8 cellular contexts compared by ENCODE assay signal in the genomic region with DNA sequence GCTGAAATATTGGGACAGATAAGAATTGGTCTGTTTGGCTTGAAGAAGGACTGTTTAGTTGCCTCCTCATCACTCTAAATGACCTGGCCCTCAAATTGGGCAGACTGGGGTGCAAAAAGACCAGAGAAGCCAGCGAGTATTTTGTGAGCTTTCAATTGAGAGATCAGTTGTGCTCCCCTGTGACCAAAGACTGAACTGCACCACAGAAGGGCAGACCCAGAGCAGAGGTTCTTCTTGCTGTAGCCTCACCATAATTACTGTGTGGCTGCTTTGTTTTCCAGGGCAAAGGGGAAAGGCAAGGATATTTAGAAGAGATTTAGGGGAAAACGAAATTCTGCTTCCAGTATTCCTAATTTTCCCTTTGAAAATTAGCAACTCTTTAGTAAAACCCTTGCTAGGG.
DNase-seq lines count a peak whose midpoint lies in the region; ATAC-seq and TF ChIP-seq lines count a peak whose summit lies in the region.

No MANE protein-coding gene starts in this region.

- no peak overlapping the region for H3K4ac ChIP-seq in mesendoderm (ENCODE audit: low read depth, low read length)

- H3K4me2 ChIP-seq in mesendoderm (ENCODE audit: low read length) = no peak overlapping the region

- H3K9me3 ChIP-seq in adipocyte (ENCODE audit: control insufficient read depth, low read length) = no peaks in the 10 kb centered on the region

- no peak overlapping the region for H4K8ac ChIP-seq in mesendoderm (ENCODE audit: low read depth, low read length)

- H2BK15ac ChIP-seq in mesendoderm (replicated peaks; ENCODE audit: low read depth) = no peak overlapping the region

- no peak overlapping the region for H3K9ac ChIP-seq in adipocyte (ENCODE audit: low read length)
- no peak overlapping the region for H3K9ac ChIP-seq in mesendoderm (ENCODE audit: low read length)

- peaks cover 7% of the 10 kb centered on the region for H3K4me1 ChIP-seq in adipocyte (ENCODE audit: control insufficient read depth, insufficient read depth, low read length)
- no peaks in the 10 kb centered on the region for H3K4me1 ChIP-seq in mesendoderm (ENCODE audit: control insufficient read depth, low read depth, low read length)

- H2AK5ac ChIP-seq in mesendoderm (ENCODE audit: low read length) = no peak overlapping the region

- H3K79me1 ChIP-seq in mesendoderm (ENCODE audit: low read length) = no peaks in the 10 kb centered on the region

- no peak overlapping the region for H2BK5ac ChIP-seq in mesendoderm (ENCODE audit: low read length)

- peak; percentile 31; the same call in 1 of the 2 replicates for TF ChIP-seq CTCF in GM12874 (IDR thresholded peaks at IDR 0.05; ENCODE audit: insufficient read depth, low read depth, low read length)

- no peak overlapping the region for H3K23ac ChIP-seq in mesendoderm (ENCODE audit: low read length)

- no peak overlapping the region for H4K5ac ChIP-seq in mesendoderm (ENCODE audit: low read length)

- H3K36me3 ChIP-seq in adipocyte (ENCODE audit: control insufficient read depth, insufficient read depth, low read length, severe bottlenecking) (no peaks in the 10 kb centered on the region), mesendoderm (ENCODE audit: control insufficient read depth, insufficient read depth, low read length) (no peaks in the 10 kb centered on the region)

- H3K79me2 ChIP-seq in mesendoderm (ENCODE audit: control insufficient read depth, insufficient read depth, low read length) = no peaks in the 10 kb centered on the region

- no peak overlapping the region for H3K27ac ChIP-seq in mesendoderm (ENCODE audit: low read depth, low read length)

- no peak overlapping the region for H2BK120ac ChIP-seq in mesendoderm (ENCODE audit: low read depth, low read length)

- DNase-seq in Kasumi-1 (lab: John Stamatoyannopoulos, UW) (peak; percentile 4 to 16), adipocyte (ENCODE audit: low read depth) (peak; percentile 51), mesendoderm (peak; percentile 40)

- no peak overlapping the region for H3K56ac ChIP-seq in mesendoderm (ENCODE audit: low read length)

- ATAC-seq in GM18867 (IDR thresholded peaks at IDR 0.05; ENCODE audit: unreplicated experiment) (no peak), HG02588 (IDR thresholded peaks at IDR 0.05; ENCODE audit: unreplicated experiment) (no peak), HG03354 (IDR thresholded peaks at IDR 0.05; ENCODE audit: poor library complexity, severe bottlenecking, unreplicated experiment) (no peak), GM18873 (IDR thresholded peaks at IDR 0.05; ENCODE audit: low FRiP score, unreplicated experiment) (no peak)

- H3K4me3 ChIP-seq in adipocyte (ENCODE audit: low read length) = no peak overlapping the region
- no peak overlapping the region for H3K4me3 ChIP-seq in mesendoderm (ENCODE audit: low read length)

- whole genome bisulfite sequencing in mesendoderm (ENCODE audit: extremely low coverage, insufficient coverage, low lambda C conversion rate) = no CpG with 5 or more reads among the region's 2 CpGs

- H3K27me3 ChIP-seq in adipocyte (replicated peaks; ENCODE audit: control insufficient read depth, insufficient read depth, low read length) = peaks cover 33% of the 10 kb centered on the region
- no peaks in the 10 kb centered on the region for H3K27me3 ChIP-seq in mesendoderm (ENCODE audit: insufficient read depth, low read length, poor library complexity)

- H3K18ac ChIP-seq in mesendoderm (ENCODE audit: low read length) = no peak overlapping the region
